ENCODE assay signal across 18 cellular contexts in genomic region chr12:95837240-95838038, GRCh38. TPM values are rescaled to one million over a fixed set of nuclear protein-coding genes. Genes with fewer than 3 reads are reported as not detected.
DNase-seq lines count a peak whose midpoint lies in the region; ATAC-seq and TF ChIP-seq lines count a peak whose summit lies in the region.
"Had no signal": no experiment of that assay in that cellular context is flagged by ENCODE, and none has a peak within 500 bp of the region (broad histone marks: within the 10 kb centered on the region; RNA-seq: fewer than 3 reads in every experiment).

No MANE protein-coding gene starts in this region.

- no peak overlapping the region for H3K4me3 ChIP-seq in heart left ventricle
- H3K4me3 ChIP-seq: tibial artery had no signal

- H3K27me3 ChIP-seq in heart left ventricle: no peaks in the 10 kb centered on the region
- H3K27me3 ChIP-seq: tibial artery had no signal

- no peak for TF ChIP-seq POLR2A in heart left ventricle (IDR thresholded peaks at IDR 0.05)

- DNase-seq in heart left ventricle (no peak), Right ventricle myocardium superior (no peak), left lobe of liver (ENCODE audit: low spot score) (no peak), NCI-H510A treated with DMSO at 0.1 percent for 48 hours (lab: John Stamatoyannopoulos, UW) (no peak), NCI-H1417 (lab: John Stamatoyannopoulos, UW) (no peak), HuH-7.5 (ENCODE audit: low spot score) (no peak)
- no peak for DNase-seq in activated naive CD4-positive, alpha-beta T cell treated with anti-CD3 and anti-CD28 coated beads, Interleukin-2, amount 50 U/mL, for 72 hours (ENCODE audit: low spot score in 2 of 2)
- DNase-seq: activated CD4-positive, alpha-beta T cell treated with anti-CD3 and anti-CD28 coated beads for 1 hour; cortex of kidney; erythroblast; head of caudate nucleus; kidney; NCI-H1694; NCI-H526; stimulated activated CD4-positive, alpha-beta T cell treated with anti-CD3 and anti-CD28 coated beads, Interleukin-4, amount 100 ng/mL, for 24 hours; T-helper 17 cell; tibial artery had no signal

- no peaks in the 10 kb centered on the region for H3K9me3 ChIP-seq in heart left ventricle
- H3K9me3 ChIP-seq: tibial artery had no signal

- TF ChIP-seq CTCF in heart left ventricle (IDR thresholded peaks at IDR 0.05) (no peak), VCaP (conservative IDR thresholded peaks at IDR 0.05) (no peak)

- no peaks in the 10 kb centered on the region for H3K36me3 ChIP-seq in heart left ventricle
- H3K36me3 ChIP-seq: tibial artery had no signal

- H3K27ac ChIP-seq in heart left ventricle (no peak overlapping the region), VCaP (peak overlapping the region; percentile 61)
- H3K27ac ChIP-seq: tibial artery had no signal

- ATAC-seq in heart left ventricle (peak in 3 of 4 donors; percentile 22 to 65 (median 39)), Right ventricle myocardium superior (ENCODE audit: poor library complexity) (no peak), left lobe of liver (peak; percentile 51)
- no peak for ATAC-seq in activated naive CD4-positive, alpha-beta T cell treated with anti-CD3 and anti-CD28 coated beads, Interleukin-2, amount 50 U/mL, for 72 hours
- ATAC-seq: T-helper 17 cell had no signal

- 46 to 65% (median 65%) methylated on average over 10 of the region's 10 CpGs for WGBS in heart left ventricle, 4 donors

- no peaks in the 10 kb centered on the region for H3K36me3 Mint-ChIP-seq in activated naive CD4-positive, alpha-beta T cell treated with anti-CD3 and anti-CD28 coated beads, Interleukin-2, amount 50 U/mL, for 72 hours

- H3K9me3 Mint-ChIP-seq in activated naive CD4-positive, alpha-beta T cell treated with anti-CD3 and anti-CD28 coated beads, Interleukin-2, amount 50 U/mL, for 72 hours: no peaks in the 10 kb centered on the region

- no peak overlapping the region for H3K27ac Mint-ChIP-seq in activated naive CD4-positive, alpha-beta T cell treated with anti-CD3 and anti-CD28 coated beads, Interleukin-2, amount 50 U/mL, for 72 hours
- H3K27ac Mint-ChIP-seq: T-helper 17 cell had no signal

- intact Hi-C loops in heart left ventricle (cut with DNase I) (no loop called here), Right ventricle myocardium superior (cut with DNase I) (no loop called here)

- H3K4me1 ChIP-seq in heart left ventricle: peaks cover 0 to 14% (median 0%) of the 10 kb centered on the region in 12 donors

RNA-seq across cellular contexts. Expression of gene SNRPF, which starts 21.3 kb away (rescaled TPM):
- total RNA-seq in heart left ventricle (10 to 100 TPM in 6 of 9 donors, 1 to 10 TPM in 3; 2.5 to 14.4 (median 11.0) TPM), Right ventricle myocardium superior (9.3 TPM), left lobe of liver (8.5 TPM)
- polyA plus RNA-seq in heart left ventricle: 10 to 100 TPM; 29.2 to 48.6 TPM
- 10 to 100 TPM; 43.9 to 56.2 TPM for total RNA-seq in activated naive CD4-positive, alpha-beta T cell treated with anti-CD3 and anti-CD28 coated beads, Interleukin-2, amount 50 U/mL, for 72 hours

RNA-seq across cellular contexts. Expression of gene NTN4, which starts 46.9 kb away (rescaled TPM):
- total RNA-seq in heart left ventricle (100 to 1,000 TPM in 1 of 9 donors, 10 to 100 TPM in 8; 58.4 to 116 (median 71.5) TPM), Right ventricle myocardium superior (81.5 TPM), left lobe of liver (20.7 TPM)
- polyA plus RNA-seq in heart left ventricle: 10 to 100 TPM; 23.9 to 27.8 TPM
- total RNA-seq in activated naive CD4-positive, alpha-beta T cell treated with anti-CD3 and anti-CD28 coated beads, Interleukin-2, amount 50 U/mL, for 72 hours: not detected

Comparison
In these comparisons a context has a peak if more than half of its experiments do, and no peak if none do; other contexts are left out.
1. ATAC-seq: peak in heart left ventricle (3 of 4) and left lobe of liver (single experiment); none in Right ventricle myocardium superior (single experiment) and activated naive CD4-positive, alpha-beta T cell treated with anti-CD3 and anti-CD28 coated beads, Interleukin-2, amount 50 U/mL, for 72 hours (0 of 2).
2. RNA of gene NTN4, which starts 46.9 kb away (total RNA-seq): 81.5 TPM in Right ventricle myocardium superior (single experiment), 58.4 to 116 TPM in heart left ventricle and 20.7 TPM in left lobe of liver (single experiment); not detected in activated naive CD4-positive, alpha-beta T cell treated with anti-CD3 and anti-CD28 coated beads, Interleukin-2, amount 50 U/mL, for 72 hours; every median in the first group is over 10 times any median in the second.